ENCODE assay signal across 35 cellular contexts in genomic region chr10:92094960-92095359, GRCh38.
"Had no signal": no experiment of that assay in that cellular context is flagged by ENCODE, and none has a peak within 500 bp of the region (broad histone marks: within the 10 kb centered on the region; RNA-seq: fewer than 3 reads in every experiment).

No MANE protein-coding gene starts in this region.

- H3K4me1 Mint-ChIP-seq: activated naive CD4-positive, alpha-beta T cell treated with anti-CD3 and anti-CD28 coated beads, Interleukin-2, amount 10 ng/mL, durations not matched to agents 7 days and 5 days; activated naive CD8-positive, alpha-beta T cell treated with anti-CD3 and anti-CD28 coated beads, Interleukin-2, amount 50 U/mL, for 24 hours had no signal

- H3K36me3 Mint-ChIP-seq: activated CD4-positive, alpha-beta memory T cell treated with anti-CD3 and anti-CD28 coated beads for 36 hours; activated naive CD4-positive, alpha-beta T cell treated with anti-CD3 and anti-CD28 coated beads, Interleukin-2, amount 10 ng/mL, durations not matched to agents 7 days and 5 days; activated naive CD8-positive, alpha-beta T cell; brain; T-cell had no signal

- DNase-seq: activated B cell treated with CpG ODN at 0.5 μM for 24 hours; activated CD4-positive, alpha-beta memory T cell treated with anti-CD3 and anti-CD28 coated beads for 36 hours; activated CD4-positive, alpha-beta T cell treated with anti-CD3 and anti-CD28 coated beads for 4 hours; activated CD4-positive, alpha-beta T cell treated with anti-CD3 and anti-CD28 coated beads, Interleukin-2, amount 50 U/mL, for 1 hour; activated CD4-positive, CD25-positive, alpha-beta regulatory T cell treated with anti-CD3 and anti-CD28 coated beads, Interleukin-2, amount 50 U/mL, for 72 hours; activated CD8-positive, alpha-beta memory T cell treated with anti-CD3 and anti-CD28 coated beads, Interleukin-2, amount 50 U/mL, for 4 hours; activated effector memory CD4-positive, alpha-beta T cell treated with Interleukin-2 at 50 U/mL for 16 hours; activated naive CD4-positive, alpha-beta T cell treated with anti-CD3 and anti-CD28 coated beads, Interleukin-2, amount 10 ng/mL, durations not matched to agents 7 days and 5 days; activated naive CD8-positive, alpha-beta T cell treated with anti-CD3 and anti-CD28 coated beads, Interleukin-2, amount 50 U/mL, for 24 hours; activated T-cell treated with anti-CD3 and anti-CD28 coated beads, Interleukin-2, amount 50 U/mL, for 48 hours; anterior cingulate cortex; cerebellar nuclear complex; Kasumi-1; KBM-7; MG63; NCI-H1048; NCI-H1105 treated with DMSO at 0.1 percent for 48 hours; NCI-H1436; NCI-H187 treated with DMSO at 0.1 percent for 48 hours; NCI-H2081 treated with DMSO at 0.1 percent for 48 hours; NCI-H345; NCI-H524 treated with DMSO at 0.1 percent for 48 hours; NCI-H748 treated with DMSO at 0.1 percent for 48 hours; NK-92 treated with Interleukin-12 subunit alpha and Interleukin-12 subunit beta, amount 100 ng/mL, for 24 hours; PC-3; Peyer's patch; SIG-M5; T-cell; T-helper 2 cell; T-helper 9 cell had no signal

- H3K9me3 Mint-ChIP-seq: activated B cell treated with CpG ODN at 0.5 μM for 24 hours; activated CD4-positive, alpha-beta memory T cell treated with anti-CD3 and anti-CD28 coated beads for 36 hours; activated naive CD4-positive, alpha-beta T cell treated with anti-CD3 and anti-CD28 coated beads, Interleukin-2, amount 10 ng/mL, durations not matched to agents 7 days and 5 days; activated naive CD8-positive, alpha-beta T cell treated with anti-CD3 and anti-CD28 coated beads, Interleukin-2, amount 50 U/mL, for 24 hours; brain; T-cell had no signal

- H3K4me3 Mint-ChIP-seq: activated B cell treated with CpG ODN at 0.5 μM for 24 hours; activated CD4-positive, alpha-beta memory T cell treated with anti-CD3 and anti-CD28 coated beads for 36 hours; activated naive CD4-positive, alpha-beta T cell treated with anti-CD3 and anti-CD28 coated beads, Interleukin-2, amount 10 ng/mL, durations not matched to agents 7 days and 5 days; activated naive CD8-positive, alpha-beta T cell; activated naive CD8-positive, alpha-beta T cell treated with anti-CD3 and anti-CD28 coated beads, Interleukin-2, amount 50 U/mL, for 24 hours; brain; T-cell had no signal

- ATAC-seq: activated naive CD8-positive, alpha-beta T cell treated with anti-CD3 and anti-CD28 coated beads, Interleukin-2, amount 50 U/mL, for 24 hours; PC-3; Right ventricle myocardium inferior; SK-N-SH treated with all-trans-retinoic acid at 6 μM for 48 hours; T-cell had no signal

- H3K27ac Mint-ChIP-seq: activated B cell treated with CpG ODN at 0.5 μM for 24 hours; activated CD4-positive, alpha-beta memory T cell treated with anti-CD3 and anti-CD28 coated beads for 36 hours; activated naive CD4-positive, alpha-beta T cell treated with anti-CD3 and anti-CD28 coated beads, Interleukin-2, amount 10 ng/mL, durations not matched to agents 7 days and 5 days; activated naive CD8-positive, alpha-beta T cell; activated naive CD8-positive, alpha-beta T cell treated with anti-CD3 and anti-CD28 coated beads, Interleukin-2, amount 50 U/mL, for 24 hours; brain; T-cell had no signal

- FAIRE-seq: bronchial epithelial cell had no signal

- H3K27me3 Mint-ChIP-seq: activated B cell treated with CpG ODN at 0.5 μM for 24 hours; activated CD4-positive, alpha-beta memory T cell treated with anti-CD3 and anti-CD28 coated beads for 36 hours; activated naive CD4-positive, alpha-beta T cell treated with anti-CD3 and anti-CD28 coated beads, Interleukin-2, amount 10 ng/mL, durations not matched to agents 7 days and 5 days; activated naive CD8-positive, alpha-beta T cell; activated naive CD8-positive, alpha-beta T cell treated with anti-CD3 and anti-CD28 coated beads, Interleukin-2, amount 50 U/mL, for 24 hours; brain; T-cell had no signal
